Comparison of ENCODE assay signal across 1 cellular context in the genomic region with DNA sequence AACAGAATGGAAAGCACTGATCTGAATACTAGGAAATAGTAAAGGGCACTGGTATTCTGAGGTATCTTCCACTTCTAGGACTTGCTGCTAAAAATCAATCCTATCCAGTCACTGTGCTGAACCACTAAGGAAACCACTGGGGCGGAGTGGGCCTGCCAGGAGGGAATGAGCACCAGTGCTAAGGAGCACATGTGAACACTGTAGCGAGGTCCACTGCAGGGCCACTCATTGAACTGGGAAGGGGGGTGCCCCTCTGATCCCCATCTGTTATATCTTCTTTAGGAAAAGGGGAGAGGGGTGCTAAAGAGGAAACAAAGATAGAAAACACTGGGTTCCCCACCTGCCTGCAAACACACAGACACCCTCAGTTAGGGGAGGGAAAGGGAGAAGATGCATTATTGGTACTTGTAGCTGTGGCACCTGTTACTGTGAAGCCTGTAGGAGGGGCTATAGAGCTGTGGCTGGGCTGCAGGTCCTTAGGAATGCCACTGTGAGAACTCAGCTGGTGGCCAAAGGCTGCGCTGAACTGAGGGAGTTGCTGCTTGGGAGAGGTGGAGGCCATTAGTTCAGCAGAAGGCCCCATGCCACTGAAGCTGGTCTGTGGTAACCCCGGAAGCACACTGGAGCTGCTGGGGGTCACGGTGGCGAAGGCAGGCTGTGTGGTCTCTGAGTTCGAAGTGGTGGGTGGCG.
TF ChIP-seq lines count a peak whose summit lies in the region.

No MANE protein-coding gene starts in this region.

TF ChIP-seq in HepG2, 621 proteins besides CTCF, POLR2A, EP300 and RAD21 (continued from another document and continues in another):
- TF ChIP-seq, protein P1, sequence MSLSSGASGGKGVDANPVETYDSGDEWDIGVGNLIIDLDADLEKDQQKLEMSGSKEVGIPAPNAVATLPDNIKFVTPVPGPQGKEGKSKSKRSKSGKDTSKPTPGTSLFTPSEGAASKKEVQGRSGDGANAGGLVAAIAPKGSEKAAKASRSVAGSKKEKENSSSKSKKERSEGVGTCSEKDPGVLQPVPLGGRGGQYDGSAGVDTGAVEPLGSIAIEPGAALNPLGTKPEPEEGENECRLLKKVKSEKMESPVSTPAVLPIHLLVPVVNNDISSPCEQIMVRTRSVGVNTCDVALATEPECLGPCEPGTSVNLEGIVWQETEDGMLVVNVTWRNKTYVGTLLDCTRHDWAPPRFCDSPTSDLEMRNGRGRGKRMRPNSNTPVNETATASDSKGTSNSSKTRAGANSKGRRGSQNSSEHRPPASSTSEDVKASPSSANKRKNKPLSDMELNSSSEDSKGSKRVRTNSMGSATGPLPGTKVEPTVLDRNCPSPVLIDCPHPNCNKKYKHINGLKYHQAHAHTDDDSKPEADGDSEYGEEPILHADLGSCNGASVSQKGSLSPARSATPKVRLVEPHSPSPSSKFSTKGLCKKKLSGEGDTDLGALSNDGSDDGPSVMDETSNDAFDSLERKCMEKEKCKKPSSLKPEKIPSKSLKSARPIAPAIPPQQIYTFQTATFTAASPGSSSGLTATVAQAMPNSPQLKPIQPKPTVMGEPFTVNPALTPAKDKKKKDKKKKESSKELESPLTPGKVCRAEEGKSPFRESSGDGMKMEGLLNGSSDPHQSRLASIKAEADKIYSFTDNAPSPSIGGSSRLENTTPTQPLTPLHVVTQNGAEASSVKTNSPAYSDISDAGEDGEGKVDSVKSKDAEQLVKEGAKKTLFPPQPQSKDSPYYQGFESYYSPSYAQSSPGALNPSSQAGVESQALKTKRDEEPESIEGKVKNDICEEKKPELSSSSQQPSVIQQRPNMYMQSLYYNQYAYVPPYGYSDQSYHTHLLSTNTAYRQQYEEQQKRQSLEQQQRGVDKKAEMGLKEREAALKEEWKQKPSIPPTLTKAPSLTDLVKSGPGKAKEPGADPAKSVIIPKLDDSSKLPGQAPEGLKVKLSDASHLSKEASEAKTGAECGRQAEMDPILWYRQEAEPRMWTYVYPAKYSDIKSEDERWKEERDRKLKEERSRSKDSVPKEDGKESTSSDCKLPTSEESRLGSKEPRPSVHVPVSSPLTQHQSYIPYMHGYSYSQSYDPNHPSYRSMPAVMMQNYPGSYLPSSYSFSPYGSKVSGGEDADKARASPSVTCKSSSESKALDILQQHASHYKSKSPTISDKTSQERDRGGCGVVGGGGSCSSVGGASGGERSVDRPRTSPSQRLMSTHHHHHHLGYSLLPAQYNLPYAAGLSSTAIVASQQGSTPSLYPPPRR (CRISPR knock-in tag; IDR thresholded peaks at IDR 0.05; ENCODE audit: borderline replicate concordance) = no peak
- TF ChIP-seq NFYB (CRISPR knock-in tag; IDR thresholded peaks at IDR 0.05) (no peak), ZNF576 (CRISPR knock-in tag; IDR thresholded peaks at IDR 0.05) (no peak), ZBTB20 (CRISPR knock-in tag; IDR thresholded peaks at IDR 0.05; ENCODE audit: borderline replicate concordance, low read depth) (no peak), TBX2 (CRISPR knock-in tag; IDR thresholded peaks at IDR 0.05; ENCODE audit: borderline replicate concordance) (no peak; the same call in 1 of the 2 replicates), SP5 (CRISPR knock-in tag; IDR thresholded peaks at IDR 0.05; ENCODE audit: borderline replicate concordance, low read depth) (0 out of 2 replicates have a peak, but pooled peaks have one; percentile 25), PHF21A (CRISPR knock-in tag; IDR thresholded peaks at IDR 0.05) (no peak), ZNF20 (CRISPR knock-in tag; IDR thresholded peaks at IDR 0.05) (no peak), JARID2 (CRISPR knock-in tag; IDR thresholded peaks at IDR 0.05; ENCODE audit: insufficient replicate concordance) (no peak), REL (CRISPR knock-in tag; conservative IDR thresholded peaks at IDR 0.05) (no peak), BHLHE40 (IDR thresholded peaks at IDR 0.05; ENCODE audit: low read length) (no peak), HOXA9 (CRISPR knock-in tag; IDR thresholded peaks at IDR 0.05; ENCODE audit: borderline replicate concordance) (no peak), HNRNPUL1 (IDR thresholded peaks at IDR 0.05; ENCODE audit: low read depth, low read length) (no peak), RAD51 (IDR thresholded peaks at IDR 0.05; ENCODE audit: borderline replicate concordance) (no peak), MAX (IDR thresholded peaks at IDR 0.05) (no peak), HOXA3 (CRISPR knock-in tag; IDR thresholded peaks at IDR 0.05) (no peak), ZNF570 (CRISPR knock-in tag; IDR thresholded peaks at IDR 0.05; ENCODE audit: borderline replicate concordance) (no peak), MEIS1 (CRISPR knock-in tag; IDR thresholded peaks at IDR 0.05; ENCODE audit: borderline replicate concordance) (no peak), KDM2A (CRISPR knock-in tag; IDR thresholded peaks at IDR 0.05; ENCODE audit: borderline replicate concordance, low read depth) (no peak), IRF2 (CRISPR knock-in tag; IDR thresholded peaks at IDR 0.05) (0 out of 2 replicates have a peak, but pooled peaks have one; percentile 34), NCOA5 (CRISPR knock-in tag; IDR thresholded peaks at IDR 0.05) (no peak), TEAD3 (CRISPR knock-in tag; optimal IDR thresholded peaks at IDR 0.05; ENCODE audit: borderline replicate concordance) (peak; percentile 6), KLF13 (CRISPR knock-in tag; IDR thresholded peaks at IDR 0.05) (no peak)
- TF ChIP-seq, protein P2, sequence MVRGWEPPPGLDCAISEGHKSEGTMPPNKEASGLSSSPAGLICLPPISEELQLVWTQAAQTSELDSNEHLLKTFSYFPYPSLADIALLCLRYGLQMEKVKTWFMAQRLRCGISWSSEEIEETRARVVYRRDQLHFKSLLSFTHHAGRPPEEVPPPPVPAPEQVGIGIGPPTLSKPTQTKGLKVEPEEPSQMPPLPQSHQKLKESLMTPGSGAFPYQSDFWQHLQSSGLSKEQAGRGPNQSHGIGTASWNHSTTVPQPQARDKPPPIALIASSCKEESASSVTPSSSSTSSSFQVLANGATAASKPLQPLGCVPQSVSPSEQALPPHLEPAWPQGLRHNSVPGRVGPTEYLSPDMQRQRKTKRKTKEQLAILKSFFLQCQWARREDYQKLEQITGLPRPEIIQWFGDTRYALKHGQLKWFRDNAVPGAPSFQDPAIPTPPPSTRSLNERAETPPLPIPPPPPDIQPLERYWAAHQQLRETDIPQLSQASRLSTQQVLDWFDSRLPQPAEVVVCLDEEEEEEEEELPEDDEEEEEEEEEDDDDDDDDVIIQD (CRISPR knock-in tag; IDR thresholded peaks at IDR 0.05; ENCODE audit: low read depth) = 0 out of 2 replicates have a peak, but pooled peaks have one; percentile 21
- TF ChIP-seq, protein P3, sequence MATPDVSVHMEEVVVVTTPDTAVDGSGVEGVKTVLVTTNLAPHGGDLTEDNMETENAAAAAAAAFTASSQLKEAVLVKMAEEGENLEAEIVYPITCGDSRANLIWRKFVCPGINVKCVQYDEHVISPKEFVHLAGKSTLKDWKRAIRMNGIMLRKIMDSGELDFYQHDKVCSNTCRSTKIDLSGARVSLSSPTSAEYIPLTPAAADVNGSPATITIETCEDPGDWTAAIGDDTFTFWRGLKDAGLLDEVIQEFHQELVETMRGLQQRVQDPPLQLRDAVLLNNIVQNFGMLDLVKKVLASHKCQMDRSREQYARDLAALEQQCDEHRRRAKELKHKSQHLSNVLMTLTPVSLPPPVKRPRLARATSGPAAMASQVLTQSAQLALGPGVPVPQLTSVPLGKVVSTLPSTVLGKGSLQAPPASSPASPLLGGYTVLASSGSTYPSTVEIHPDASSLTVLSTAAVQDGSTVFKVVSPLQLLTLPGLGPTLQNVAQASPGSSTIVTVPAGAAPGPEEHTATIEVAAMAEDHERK (CRISPR knock-in tag; IDR thresholded peaks at IDR 0.05; ENCODE audit: low read depth) = no peak
- TF ChIP-seq, protein P4, sequence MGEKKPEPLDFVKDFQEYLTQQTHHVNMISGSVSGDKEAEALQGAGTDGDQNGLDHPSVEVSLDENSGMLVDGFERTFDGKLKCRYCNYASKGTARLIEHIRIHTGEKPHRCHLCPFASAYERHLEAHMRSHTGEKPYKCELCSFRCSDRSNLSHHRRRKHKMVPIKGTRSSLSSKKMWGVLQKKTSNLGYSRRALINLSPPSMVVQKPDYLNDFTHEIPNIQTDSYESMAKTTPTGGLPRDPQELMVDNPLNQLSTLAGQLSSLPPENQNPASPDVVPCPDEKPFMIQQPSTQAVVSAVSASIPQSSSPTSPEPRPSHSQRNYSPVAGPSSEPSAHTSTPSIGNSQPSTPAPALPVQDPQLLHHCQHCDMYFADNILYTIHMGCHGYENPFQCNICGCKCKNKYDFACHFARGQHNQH (CRISPR knock-in tag; IDR thresholded peaks at IDR 0.05) = no peak
- TF ChIP-seq, protein P5, sequence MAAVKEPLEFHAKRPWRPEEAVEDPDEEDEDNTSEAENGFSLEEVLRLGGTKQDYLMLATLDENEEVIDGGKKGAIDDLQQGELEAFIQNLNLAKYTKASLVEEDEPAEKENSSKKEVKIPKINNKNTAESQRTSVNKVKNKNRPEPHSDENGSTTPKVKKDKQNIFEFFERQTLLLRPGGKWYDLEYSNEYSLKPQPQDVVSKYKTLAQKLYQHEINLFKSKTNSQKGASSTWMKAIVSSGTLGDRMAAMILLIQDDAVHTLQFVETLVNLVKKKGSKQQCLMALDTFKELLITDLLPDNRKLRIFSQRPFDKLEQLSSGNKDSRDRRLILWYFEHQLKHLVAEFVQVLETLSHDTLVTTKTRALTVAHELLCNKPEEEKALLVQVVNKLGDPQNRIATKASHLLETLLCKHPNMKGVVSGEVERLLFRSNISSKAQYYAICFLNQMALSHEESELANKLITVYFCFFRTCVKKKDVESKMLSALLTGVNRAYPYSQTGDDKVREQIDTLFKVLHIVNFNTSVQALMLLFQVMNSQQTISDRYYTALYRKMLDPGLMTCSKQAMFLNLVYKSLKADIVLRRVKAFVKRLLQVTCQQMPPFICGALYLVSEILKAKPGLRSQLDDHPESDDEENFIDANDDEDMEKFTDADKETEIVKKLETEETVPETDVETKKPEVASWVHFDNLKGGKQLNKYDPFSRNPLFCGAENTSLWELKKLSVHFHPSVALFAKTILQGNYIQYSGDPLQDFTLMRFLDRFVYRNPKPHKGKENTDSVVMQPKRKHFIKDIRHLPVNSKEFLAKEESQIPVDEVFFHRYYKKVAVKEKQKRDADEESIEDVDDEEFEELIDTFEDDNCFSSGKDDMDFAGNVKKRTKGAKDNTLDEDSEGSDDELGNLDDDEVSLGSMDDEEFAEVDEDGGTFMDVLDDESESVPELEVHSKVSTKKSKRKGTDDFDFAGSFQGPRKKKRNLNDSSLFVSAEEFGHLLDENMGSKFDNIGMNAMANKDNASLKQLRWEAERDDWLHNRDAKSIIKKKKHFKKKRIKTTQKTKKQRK (IDR thresholded peaks at IDR 0.05; ENCODE audit: low read length) = no peak
- TF ChIP-seq, protein P6, sequence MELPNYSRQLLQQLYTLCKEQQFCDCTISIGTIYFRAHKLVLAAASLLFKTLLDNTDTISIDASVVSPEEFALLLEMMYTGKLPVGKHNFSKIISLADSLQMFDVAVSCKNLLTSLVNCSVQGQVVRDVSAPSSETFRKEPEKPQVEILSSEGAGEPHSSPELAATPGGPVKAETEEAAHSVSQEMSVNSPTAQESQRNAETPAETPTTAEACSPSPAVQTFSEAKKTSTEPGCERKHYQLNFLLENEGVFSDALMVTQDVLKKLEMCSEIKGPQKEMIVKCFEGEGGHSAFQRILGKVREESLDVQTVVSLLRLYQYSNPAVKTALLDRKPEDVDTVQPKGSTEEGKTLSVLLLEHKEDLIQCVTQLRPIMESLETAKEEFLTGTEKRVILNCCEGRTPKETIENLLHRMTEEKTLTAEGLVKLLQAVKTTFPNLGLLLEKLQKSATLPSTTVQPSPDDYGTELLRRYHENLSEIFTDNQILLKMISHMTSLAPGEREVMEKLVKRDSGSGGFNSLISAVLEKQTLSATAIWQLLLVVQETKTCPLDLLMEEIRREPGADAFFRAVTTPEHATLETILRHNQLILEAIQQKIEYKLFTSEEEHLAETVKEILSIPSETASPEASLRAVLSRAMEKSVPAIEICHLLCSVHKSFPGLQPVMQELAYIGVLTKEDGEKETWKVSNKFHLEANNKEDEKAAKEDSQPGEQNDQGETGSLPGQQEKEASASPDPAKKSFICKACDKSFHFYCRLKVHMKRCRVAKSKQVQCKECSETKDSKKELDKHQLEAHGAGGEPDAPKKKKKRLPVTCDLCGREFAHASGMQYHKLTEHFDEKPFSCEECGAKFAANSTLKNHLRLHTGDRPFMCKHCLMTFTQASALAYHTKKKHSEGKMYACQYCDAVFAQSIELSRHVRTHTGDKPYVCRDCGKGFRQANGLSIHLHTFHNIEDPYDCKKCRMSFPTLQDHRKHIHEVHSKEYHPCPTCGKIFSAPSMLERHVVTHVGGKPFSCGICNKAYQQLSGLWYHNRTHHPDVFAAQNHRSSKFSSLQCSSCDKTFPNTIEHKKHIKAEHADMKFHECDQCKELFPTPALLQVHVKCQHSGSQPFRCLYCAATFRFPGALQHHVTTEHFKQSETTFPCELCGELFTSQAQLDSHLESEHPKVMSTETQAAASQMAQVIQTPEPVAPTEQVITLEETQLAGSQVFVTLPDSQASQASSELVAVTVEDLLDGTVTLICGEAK (IDR thresholded peaks at IDR 0.05) = no peak
- TF ChIP-seq, protein P6 (CRISPR knock-in tag; IDR thresholded peaks at IDR 0.05) = no peak
